ENCODE assay signal across 16 cellular contexts in genomic region chr10:132069122-132069848, GRCh38. TPM values are rescaled to one million over a fixed set of nuclear protein-coding genes. Genes with fewer than 3 reads are reported as not detected.
A peak's percentile ranks its signal among the peaks of the same experiment; 100 is the strongest.
DNase-seq lines count a peak whose midpoint lies in the region; ATAC-seq and TF ChIP-seq lines count a peak whose summit lies in the region.
"Had no signal": no experiment of that assay in that cellular context is flagged by ENCODE, and none has a peak within 500 bp of the region (broad histone marks: within the 10 kb centered on the region; RNA-seq: fewer than 3 reads in every experiment).

No MANE protein-coding gene starts in this region.

- DNase-seq in right atrium auricular region (ENCODE audit: low spot score), result peak; percentile 36
- DNase-seq in right cardiac atrium, result no peak
- DNase-seq in trophoblast cell, result no peak
- peak; percentile 33 for DNase-seq in upper lobe of right lung
- DNase-seq in NCI-H82 treated with DMSO at 0.1 percent for 48 hours (lab: John Stamatoyannopoulos, UW; ENCODE audit: unreplicated experiment), result no peak
- no peak for DNase-seq in SIG-M5 treated with dmso at 0.1 percent for 504 hours (lab: John Stamatoyannopoulos, UW; ENCODE audit: unreplicated experiment)
- DNase-seq: 8988T; Calu3; CD4-positive, alpha-beta memory T cell; DMS79 treated with DMSO at 0.1 percent for 48 hours; GF-D8 had no signal

- H3K4me3 ChIP-seq in right atrium auricular region (no peak overlapping the region), right cardiac atrium (ENCODE audit: low read length) (no peak overlapping the region), trophoblast cell (ENCODE audit: low read depth, low read length) (peak overlapping the region; percentile 3), upper lobe of right lung (no peak overlapping the region)
- H3K4me3 ChIP-seq: BLaER1, HAP-1 had no signal

- H3K27me3 ChIP-seq in right atrium auricular region (no peaks in the 10 kb centered on the region), right cardiac atrium (ENCODE audit: control insufficient read depth, insufficient read depth) (no peaks in the 10 kb centered on the region), trophoblast cell (ENCODE audit: insufficient read depth, low read length) (no peaks in the 10 kb centered on the region), upper lobe of right lung (no peaks in the 10 kb centered on the region)

- 83% methylated on average over 8 of the region's 8 CpGs for WGBS in right cardiac atrium
- WGBS in trophoblast cell (ENCODE audit: extremely low coverage, insufficient coverage, insufficient read length), result no CpG with 5 or more reads among the region's 8 CpGs

- H2BK12ac ChIP-seq in trophoblast cell (ENCODE audit: low read length), result no peak overlapping the region

- no peak for ATAC-seq in right cardiac atrium
- ATAC-seq in upper lobe of right lung, result no peak
- no peak for ATAC-seq in HG02759 (IDR thresholded peaks at IDR 0.05; ENCODE audit: unreplicated experiment)

- peaks cover 0 to 12% of the 10 kb centered on the region in 2 donors for H3K9me3 ChIP-seq in right atrium auricular region
- H3K9me3 ChIP-seq in right cardiac atrium (ENCODE audit: control insufficient read depth, low read length), result no peaks in the 10 kb centered on the region
- H3K9me3 ChIP-seq in trophoblast cell (ENCODE audit: insufficient read depth, low read depth, low read length), result no peaks in the 10 kb centered on the region
- no peaks in the 10 kb centered on the region for H3K9me3 ChIP-seq in upper lobe of right lung

- no peak overlapping the region for H4K12ac ChIP-seq in trophoblast cell (ENCODE audit: low read depth, low read length)

- no peak overlapping the region for H3K18ac ChIP-seq in trophoblast cell (ENCODE audit: low read length)

- H3K27ac ChIP-seq in right atrium auricular region, result no peak overlapping the region
- H3K27ac ChIP-seq in right cardiac atrium (ENCODE audit: low read length), result no peak overlapping the region
- H3K27ac ChIP-seq in trophoblast cell (ENCODE audit: low read depth, low read length), result no peak overlapping the region
- H3K27ac ChIP-seq in upper lobe of right lung, result no peak overlapping the region
- H3K27ac ChIP-seq: BLaER1 had no signal

- no peak overlapping the region for H2BK120ac ChIP-seq in trophoblast cell (ENCODE audit: insufficient read depth, low read length, poor library complexity)

- no peak for TF ChIP-seq CTCF in right atrium auricular region (IDR thresholded peaks at IDR 0.05)
- TF ChIP-seq CTCF in upper lobe of right lung (IDR thresholded peaks at IDR 0.05), result no peak

- no peak overlapping the region for H4K91ac ChIP-seq in trophoblast cell (ENCODE audit: low read depth, low read length)

- H3K23ac ChIP-seq in trophoblast cell (ENCODE audit: low read length), result no peak overlapping the region

- no peak overlapping the region for H3K9ac ChIP-seq in trophoblast cell (ENCODE audit: low read length)
- H3K9ac ChIP-seq: BLaER1 had no signal

- peaks cover 0 to 19% of the 10 kb centered on the region in 2 donors for H3K4me1 ChIP-seq in right atrium auricular region
- no peaks in the 10 kb centered on the region for H3K4me1 ChIP-seq in right cardiac atrium (ENCODE audit: control insufficient read depth, insufficient read depth, low read length)
- H3K4me1 ChIP-seq in trophoblast cell (ENCODE audit: control insufficient read depth in 1 of 2, insufficient read depth in 2 of 2, low read length in 2 of 2), result peaks cover 12 to 15% of the 10 kb centered on the region in 2 experiments
- H3K4me1 ChIP-seq in upper lobe of right lung, result peaks cover 10% of the 10 kb centered on the region

- H3K79me2 ChIP-seq in trophoblast cell (ENCODE audit: control insufficient read depth, insufficient read depth, low read length, poor library complexity), result no peaks in the 10 kb centered on the region

- H3K36me3 ChIP-seq in right atrium auricular region (no peaks in the 10 kb centered on the region), trophoblast cell (ENCODE audit: control insufficient read depth in 1 of 2, insufficient read depth in 2 of 2, low read length in 2 of 2) (no peaks in the 10 kb centered on the region), upper lobe of right lung (no peaks in the 10 kb centered on the region)
- H3K36me3 ChIP-seq: BLaER1, HAP-1 had no signal

- no peaks in the 10 kb centered on the region for H3K79me1 ChIP-seq in trophoblast cell (ENCODE audit: low read length)

- H2BK5ac ChIP-seq in trophoblast cell (ENCODE audit: low read depth, low read length, poor library complexity), result no peak overlapping the region

- no peak overlapping the region for H2AK5ac ChIP-seq in trophoblast cell (ENCODE audit: low read length)

- H3K14ac ChIP-seq in trophoblast cell (ENCODE audit: low read length), result no peak overlapping the region

- intact Hi-C loops in right cardiac atrium (cut with DNase I) (no loop called here), upper lobe of right lung (cut with DNase I) (no loop called here)

- no peak overlapping the region for H2AFZ ChIP-seq in trophoblast cell (ENCODE audit: insufficient read depth, low read length, poor library complexity)

- no peak overlapping the region for H3K4ac ChIP-seq in trophoblast cell (ENCODE audit: low read depth, low read length)

- H3K4me2 ChIP-seq in trophoblast cell (ENCODE audit: low read length), result no peak overlapping the region
- H3K4me2 ChIP-seq: BLaER1 had no signal

- no peak overlapping the region for H4K8ac ChIP-seq in trophoblast cell (ENCODE audit: low read depth, low read length)

RNA-seq across cellular contexts. Expression of gene JAKMIP3, which starts 3.5 kb away (rescaled TPM):
- total RNA-seq in right atrium auricular region (under 1 TPM; 0.20 to 0.44 TPM), right cardiac atrium (1 to 10 TPM in 2 of 4 donors, under 1 TPM in 2; 0.39 to 1.6 (median 1.2) TPM), upper lobe of right lung (0.32 TPM)
- polyA plus RNA-seq in right cardiac atrium, result 0.91 TPM
- polyA plus RNA-seq in trophoblast cell (2013), result 0.10 TPM in 2 replicates
- total RNA-seq: HT-29 had no signal
- polyA plus RNA-seq: CD14-positive monocyte had no signal

Comparison
In these comparisons a context has a peak if more than half of its experiments do, and no peak if none do; other contexts are left out.
1. DNase-seq: peak in right atrium auricular region (single experiment) and upper lobe of right lung (single experiment); none in right cardiac atrium (0 of 3), trophoblast cell (0 of 2), NCI-H82 treated with DMSO at 0.1 percent for 48 hours (single experiment) and SIG-M5 treated with dmso at 0.1 percent for 504 hours (single experiment).